ENCODE assay signal across 8 cellular contexts in the genomic region with DNA sequence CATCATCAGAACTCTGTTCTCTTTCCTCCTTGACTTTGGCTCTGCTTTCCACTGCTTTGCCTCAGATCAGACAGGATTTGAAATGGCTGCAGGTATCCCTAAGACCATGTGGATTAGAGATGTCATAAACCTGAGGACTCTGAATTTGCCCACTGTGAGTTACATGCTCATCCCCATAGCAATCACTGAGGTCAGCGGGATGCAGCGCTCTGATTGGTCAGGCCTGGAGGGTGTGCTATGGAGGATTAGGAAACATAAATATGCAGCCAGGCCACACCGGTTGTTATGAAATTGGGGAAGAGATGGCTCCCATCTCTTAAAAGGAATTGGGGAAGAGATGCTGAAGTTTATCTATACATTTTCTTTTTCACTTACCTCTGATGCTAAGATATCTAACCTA.
DNase-seq lines count a peak whose midpoint lies in the region; ATAC-seq and TF ChIP-seq lines count a peak whose summit lies in the region.

No MANE protein-coding gene starts in this region.

- no peak overlapping the region for H3K4me3 Mint-ChIP-seq in HFFc6
- H3K4me3 Mint-ChIP-seq in activated CD8-positive, alpha-beta T cell treated with anti-CD3 and anti-CD28 coated beads for 36 hours, result no peak overlapping the region

- intact Hi-C loops in activated CD8-positive, alpha-beta T cell treated with anti-CD3 and anti-CD28 coated beads for 36 hours (cut with micrococcal nuclease), result no loop called here
- intact Hi-C loops in head of caudate nucleus (cut with DNase I), result no loop called here

- H3K9me3 ChIP-seq in smooth muscle cell (replicated peaks; ENCODE audit: low read depth), result no peaks in the 10 kb centered on the region

- H3K36me3 ChIP-seq in smooth muscle cell (ENCODE audit: low read depth), result no peaks in the 10 kb centered on the region

- no peaks in the 10 kb centered on the region for H4K20me1 ChIP-seq in smooth muscle cell (ENCODE audit: low read depth)

- H3K4me2 ChIP-seq in smooth muscle cell, result no peak overlapping the region

- H3K4me1 Mint-ChIP-seq in HFFc6 (ENCODE audit: low read depth), result no peaks in the 10 kb centered on the region
- no peaks in the 10 kb centered on the region for H3K4me1 Mint-ChIP-seq in activated CD8-positive, alpha-beta T cell treated with anti-CD3 and anti-CD28 coated beads for 36 hours (ENCODE audit: low read depth)

- CTCF ChIA-PET in activated CD8-positive, alpha-beta T cell treated with anti-CD3 and anti-CD28 coated beads for 36 hours (lab: Charles Lee), result no interaction called here

- H3K27ac ChIP-seq in smooth muscle cell (ENCODE audit: low read depth), result no peak overlapping the region

- no peaks in the 10 kb centered on the region for H3K9me3 Mint-ChIP-seq in HFFc6
- H3K9me3 Mint-ChIP-seq in activated CD8-positive, alpha-beta T cell treated with anti-CD3 and anti-CD28 coated beads for 36 hours, result no peaks in the 10 kb centered on the region

- POLR2A ChIA-PET in activated CD8-positive, alpha-beta T cell treated with anti-CD3 and anti-CD28 coated beads for 36 hours (lab: Charles Lee), result no interaction called here

- H3K4me1 ChIP-seq in smooth muscle cell (ENCODE audit: low read depth), result no peaks in the 10 kb centered on the region

- no peak overlapping the region for H3K27ac Mint-ChIP-seq in HFFc6
- no peak overlapping the region for H3K27ac Mint-ChIP-seq in activated CD8-positive, alpha-beta T cell treated with anti-CD3 and anti-CD28 coated beads for 36 hours

- H3K9ac ChIP-seq in smooth muscle cell (ENCODE audit: low read depth), result no peak overlapping the region

- no peak overlapping the region for H2AFZ ChIP-seq in smooth muscle cell (ENCODE audit: low read depth)

- H3K27me3 ChIP-seq in smooth muscle cell (ENCODE audit: low read depth), result no peaks in the 10 kb centered on the region

- ATAC-seq in activated CD8-positive, alpha-beta T cell treated with anti-CD3 and anti-CD28 coated beads for 36 hours, result peak; percentile 55

- DNase-seq in stimulated activated CD4-positive, alpha-beta T cell treated with anti-CD3 and anti-CD28 coated beads, Interleukin-12 subunit alpha, Interleukin-12 subunit beta, amount 100 ng/mL, for 4 hours, result peak; percentile 8
- DNase-seq in stimulated activated CD4-positive, alpha-beta T cell treated with anti-CD3 and anti-CD28 coated beads, Interleukin-2, amount 100 ng/mL, for 48 hours, result no peak
- DNase-seq in HFFc6 (peak; percentile 45), M059J (ENCODE audit: low read depth) (peak; percentile 52), head of caudate nucleus (peak; percentile 8 to 75 (median 54)), smooth muscle cell (lab: John Stamatoyannopoulos, UW; ENCODE audit: unreplicated experiment) (no peak)
- peak; percentile 36 for DNase-seq in activated CD8-positive, alpha-beta T cell treated with anti-CD3 and anti-CD28 coated beads for 36 hours
- DNase-seq in stimulated activated CD8-positive, alpha-beta memory T cell treated with anti-CD3 and anti-CD28 coated beads, Interleukin-4, amount 100 ng/mL, for 24 hours (ENCODE audit: low read depth), result peak; percentile 10

- no peaks in the 10 kb centered on the region for H3K27me3 Mint-ChIP-seq in HFFc6 (ENCODE audit: insufficient read depth)
- H3K27me3 Mint-ChIP-seq in activated CD8-positive, alpha-beta T cell treated with anti-CD3 and anti-CD28 coated beads for 36 hours, result peaks cover 2% of the 10 kb centered on the region

- no peak overlapping the region for H3K4me3 ChIP-seq in smooth muscle cell

- WGBS in smooth muscle cell (ENCODE audit: low lambda C conversion rate), result 78% methylated on average over 3 of the region's 3 CpGs

- TF ChIP-seq CTCF in HFFc6 (IDR thresholded peaks at IDR 0.05), result no peak
- no peak for TF ChIP-seq CTCF in activated CD8-positive, alpha-beta T cell treated with anti-CD3 and anti-CD28 coated beads for 36 hours (IDR thresholded peaks at IDR 0.05)
- TF ChIP-seq CTCF in smooth muscle cell (IDR thresholded peaks at IDR 0.05; ENCODE audit: borderline replicate concordance, insufficient read depth, poor library complexity, severe bottlenecking), result no peak

- no peaks in the 10 kb centered on the region for H3K79me2 ChIP-seq in smooth muscle cell (ENCODE audit: low read depth)

- no peaks in the 10 kb centered on the region for H3K36me3 Mint-ChIP-seq in HFFc6 (ENCODE audit: low read depth)
- no peaks in the 10 kb centered on the region for H3K36me3 Mint-ChIP-seq in activated CD8-positive, alpha-beta T cell treated with anti-CD3 and anti-CD28 coated beads for 36 hours (ENCODE audit: low read depth)

- H3F3A ChIP-seq in smooth muscle cell (ENCODE audit: low read depth), result no peaks in the 10 kb centered on the region

Comparison
In these comparisons a context has a peak if more than half of its experiments do, and no peak if none do; other contexts are left out.
1. DNase-seq: peak in stimulated activated CD4-positive, alpha-beta T cell treated with anti-CD3 and anti-CD28 coated beads, Interleukin-12 subunit alpha, Interleukin-12 subunit beta, amount 100 ng/mL, for 4 hours (single experiment), HFFc6 (single experiment), M059J (single experiment), activated CD8-positive, alpha-beta T cell treated with anti-CD3 and anti-CD28 coated beads for 36 hours (single experiment), head of caudate nucleus (42 of 42) and stimulated activated CD8-positive, alpha-beta memory T cell treated with anti-CD3 and anti-CD28 coated beads, Interleukin-4, amount 100 ng/mL, for 24 hours (single experiment); none in stimulated activated CD4-positive, alpha-beta T cell treated with anti-CD3 and anti-CD28 coated beads, Interleukin-2, amount 100 ng/mL, for 48 hours (0 of 2) and smooth muscle cell (single experiment).